In genomic region chr17:74567397-74567796, GRCh38 we compare ENCODE assay signal across 26 cellular contexts. TPM values are rescaled to one million over a fixed set of nuclear protein-coding genes. Genes with fewer than 3 reads are reported as not detected.
DNase-seq lines count a peak whose midpoint lies in the region; ATAC-seq, FAIRE-seq and TF ChIP-seq lines count a peak whose summit lies in the region.
"Had no signal": no experiment of that assay in that cellular context is flagged by ENCODE, and none has a peak within 500 bp of the region (broad histone marks: within the 10 kb centered on the region; RNA-seq: fewer than 3 reads in every experiment).

CD300H (minus strand) TSS chr17:74567509.

- no peak for FAIRE-seq in H1 (lab: Jason Lieb, UNC)
- FAIRE-seq: endometrium had no signal

- no peaks in the 10 kb centered on the region for H3K36me3 ChIP-seq in H1 (ENCODE audit: control insufficient read depth in 2 of 4, insufficient read depth in 4 of 4, low read length in 3 of 4)
- H3K36me3 ChIP-seq: prostate gland, SJSA1, spleen had no signal

- H3K4ac ChIP-seq in H1 (replicated peaks; ENCODE audit: insufficient read length, low read depth, low read length) = no peak within 1 kb of the TSS

- no peaks in the 10 kb centered on the region; a peak in 1 of 4 replicates for H3K79me2 ChIP-seq in H1 (ENCODE audit: control insufficient read depth in 1 of 2, insufficient read depth in 2 of 2, low read length in 2 of 2)
- H3K79me2 ChIP-seq: hepatocyte had no signal

- DNase-seq in Right ventricle myocardium superior (peak; percentile 58), cardiac septum (ENCODE audit: low spot score) (no peak), NOMO-1 treated with DMSO at 0.1 percent for 48 hours (lab: John Stamatoyannopoulos, UW; ENCODE audit: unreplicated experiment) (peak; percentile 79), H1 (ENCODE audit: low read depth in 1 of 2, low spot score in 2 of 2) (no peak), pons (ENCODE audit: low spot score) (peak; percentile 64), DMS79 (lab: John Stamatoyannopoulos, UW) (no peak)
- no peak for DNase-seq in effector CD8-positive, alpha-beta T cell (lab: John Stamatoyannopoulos, UW)
- DNase-seq in activated naive CD4-positive, alpha-beta T cell treated with anti-CD3 and anti-CD28 coated beads, Interleukin-2, amount 50 U/mL, for 16 hours = no peak
- DNase-seq: activated B cell treated with CpG ODN at 0.5 μM for 24 hours; activated CD8-positive, alpha-beta T cell treated with anti-CD3 and anti-CD28 coated beads for 36 hours; activated naive CD4-positive, alpha-beta T cell treated with anti-CD3 and anti-CD28 coated beads, Interleukin-2, amount 10 ng/mL, durations not matched to agents 7 days and 5 days; activated T-cell treated with anti-CD3 and anti-CD28 coated beads, Interleukin-2, amount 50 U/mL, for 48 hours; CD4-positive, alpha-beta T cell; DMS153; H7; naive thymus-derived CD8-positive, alpha-beta T cell; NCI-H1694 treated with DMSO at 0.1 percent for 48 hours; NCI-H446; spleen had no signal

- H2BK12ac ChIP-seq in H1 (ENCODE audit: low read depth, low read length) = peak within 1 kb of the TSS; percentile 91; the same call in 1 of the 2 replicates

- no peak within 1 kb of the TSS for H4K5ac ChIP-seq in H1 (ENCODE audit: insufficient read length, low read depth, low read length)

- CTCF ChIA-PET in H1 (lab: Charles Lee; ENCODE audit: partially characterized antibody) = interaction anchor here (0.7 to 4.2 kb wide), 17 partner anchors 10 to 859 kb away, joined by 3 to 33 read pairs (median 7); partner anchors contain the start of gene CD300LD

- no peak for TF ChIP-seq RAD21 in H1 (IDR thresholded peaks at IDR 0.05 in 1 of 2, conservative IDR thresholded peaks at IDR 0.05 in 1 of 2; ENCODE audit: low read depth in 2 of 2, low read length in 2 of 2)

- H4K91ac ChIP-seq in H1 (replicated peaks; ENCODE audit: insufficient read length, low read length) = peak within 1 kb of the TSS; percentile 87

- H2BK120ac ChIP-seq in H1 (replicated peaks; ENCODE audit: low read depth, low read length) = no peak within 1 kb of the TSS

- no peak within 1 kb of the TSS for H2AFZ ChIP-seq in H1 (ENCODE audit: low read length)
- H2AFZ ChIP-seq: hepatocyte had no signal

- peak; percentile 61 for ATAC-seq in Right ventricle myocardium superior (ENCODE audit: poor library complexity)
- ATAC-seq: activated CD8-positive, alpha-beta T cell treated with anti-CD3 and anti-CD28 coated beads for 36 hours; naive thymus-derived CD8-positive, alpha-beta T cell had no signal

- no peak within 1 kb of the TSS for H3K18ac ChIP-seq in H1 (ENCODE audit: extremely low read depth, low read length)

- peaks cover 7% of the 10 kb centered on the region for H3K79me1 ChIP-seq in H1 (ENCODE audit: low read depth, low read length)

- peaks cover 0 to 13% of the 10 kb centered on the region in 2 experiments for H4K20me1 ChIP-seq in H1 (replicated peaks in 1 of 2; ENCODE audit: control insufficient read depth in 1 of 2, insufficient read depth in 2 of 2, low read length in 2 of 2)

- no peak within 1 kb of the TSS for H3K4me3 ChIP-seq in H1 (ENCODE audit: extremely low read depth in 1 of 4, insufficient read depth in 2 of 4, low read depth in 3 of 4, low read length in 4 of 4)
- H3K4me3 ChIP-seq: hepatocyte, prostate gland, SJSA1 had no signal

- peak within 1 kb of the TSS; percentile 23; the same call in 1 of the 2 replicates for H2BK15ac ChIP-seq in H1 (ENCODE audit: low read length)

- 0 out of 2 replicates have a peak within 1 kb of the TSS, but pooled peaks have one; percentile 1 for H4K8ac ChIP-seq in H1 (ENCODE audit: extremely low read depth, insufficient read depth, low read length)

- H3K23me2 ChIP-seq in H1 (ENCODE audit: low read depth, low read length) = peaks cover 16% of the 10 kb centered on the region

- no peak within 1 kb of the TSS for H3K9ac ChIP-seq in H1 (replicated peaks in 1 of 4; ENCODE audit: extremely low read depth in 1 of 4, low read depth in 3 of 4, low read length in 3 of 4)

- TF ChIP-seq EP300 in H1 (IDR thresholded peaks at IDR 0.05; ENCODE audit: borderline replicate concordance in 1 of 2, low read depth in 2 of 2, low read length in 2 of 2) = no peak

- no peak within 1 kb of the TSS for H3K27ac ChIP-seq in H1 (ENCODE audit: low read depth, low read length)
- H3K27ac ChIP-seq: prostate gland, SJSA1 had no signal

- POLR2A ChIA-PET in H1 (lab: Charles Lee; ENCODE audit: partially characterized antibody) = no interaction called here

- 78% methylated on average over 2 of the region's 2 CpGs; no CpG with 5 or more reads in 1 of the 2 experiments for WGBS in H1 (ENCODE audit: extremely low coverage in 1 of 2, insufficient coverage in 1 of 2, insufficient read length in 1 of 2, insufficient replicate concordance in 2 of 2, low coverage in 1 of 2, low lambda C conversion rate in 2 of 2, missing lambda C conversion rate in 1 of 2), 2 experiments

- H2BK5ac ChIP-seq in H1 (ENCODE audit: low read depth, low read length) = no peak within 1 kb of the TSS; the same call in 1 of the 2 replicates

- H3K4me2 ChIP-seq in H1 (ENCODE audit: insufficient read depth in 1 of 2, low read depth in 2 of 2, low read length in 2 of 2) = no peak within 1 kb of the TSS
- H3K4me2 ChIP-seq: hepatocyte had no signal

- H3K23ac ChIP-seq in H1 (ENCODE audit: insufficient read length) = no peak within 1 kb of the TSS

- no peaks in the 10 kb centered on the region for H3K9me3 ChIP-seq in H1 (ENCODE audit: insufficient read depth in 2 of 2, low read depth in 1 of 2, low read length in 1 of 2)
- H3K9me3 ChIP-seq: prostate gland, SJSA1, spleen had no signal

- peaks cover 0 to 2% (median under 1%) of the 10 kb centered on the region in 4 experiments; a peak in 1 of 7 replicates for H3K27me3 ChIP-seq in H1 (replicated peaks in 1 of 4; ENCODE audit: control insufficient read depth in 3 of 4, extremely low read depth in 1 of 4, insufficient read depth in 3 of 4, low read length in 3 of 4)
- H3K27me3 ChIP-seq: hepatocyte had no signal

- H2BK20ac ChIP-seq in H1 (ENCODE audit: low read length) = 0 out of 2 replicates have a peak within 1 kb of the TSS, but pooled peaks have one; percentile 43

- peak within 1 kb of the TSS; percentile 79 for H2AK5ac ChIP-seq in H1 (ENCODE audit: low read depth, low read length)

- peak within 1 kb of the TSS; percentile 95 for H3K56ac ChIP-seq in H1 (replicated peaks; ENCODE audit: insufficient read length, low read depth, low read length)

- no peak within 1 kb of the TSS for H3K14ac ChIP-seq in H1 (ENCODE audit: insufficient read length)

- peaks cover 0 to 3% (median 2%) of the 10 kb centered on the region in 4 experiments; a peak in 3 of 7 replicates for H3K4me1 ChIP-seq in H1 (replicated peaks in 1 of 4; ENCODE audit: control insufficient read depth in 3 of 4, insufficient read depth in 4 of 4, low read length in 3 of 4)
- H3K4me1 ChIP-seq: prostate gland had no signal

- intact Hi-C loops in Right ventricle myocardium superior (cut with DNase I) (no loop called here), cardiac septum (cut with DNase I) (loop anchor here (10.0 kb wide), 1 partner anchor 167 kb away; the partner anchor contains the start of gene RAB37)

- no peak for TF ChIP-seq CTCF in H1 (IDR thresholded peaks at IDR 0.05; ENCODE audit: control extremely low read depth in 1 of 3, insufficient read depth in 1 of 3, low read depth in 1 of 3, low read length in 3 of 3)

- TF ChIP-seq POLR2A in H1 (IDR thresholded peaks at IDR 0.05; ENCODE audit: control extremely low read depth in 1 of 2, low read depth in 2 of 2, low read length in 2 of 2) = no peak

TF ChIP-seq in H1, 55 proteins besides CTCF, POLR2A, EP300 and RAD21:
- TF ChIP-seq BCL11A (IDR thresholded peaks at IDR 0.05; ENCODE audit: low read depth in 2 of 2, low read length in 2 of 2) = no peak
- no peak for TF ChIP-seq RFX5 (IDR thresholded peaks at IDR 0.05; ENCODE audit: borderline replicate concordance, low read depth, low read length)
- TF ChIP-seq EZH2 (IDR thresholded peaks at IDR 0.05; ENCODE audit: low read depth, low read length, severe bottlenecking) = no peak
- TF ChIP-seq SUZ12 (IDR thresholded peaks at IDR 0.05; ENCODE audit: low read length) = no peak
- TF ChIP-seq JUN (IDR thresholded peaks at IDR 0.05; ENCODE audit: low read depth, low read length) = no peak
- no peak for TF ChIP-seq BACH1 (IDR thresholded peaks at IDR 0.05; ENCODE audit: low read length)
- no peak for TF ChIP-seq POLR2AphosphoS5 (IDR thresholded peaks at IDR 0.05; ENCODE audit: low read depth, low read length)
- TF ChIP-seq MAX (IDR thresholded peaks at IDR 0.05) = no peak
- TF ChIP-seq YY1 (IDR thresholded peaks at IDR 0.05; ENCODE audit: low read depth, low read length) = no peak
- no peak for TF ChIP-seq KDM1A (IDR thresholded peaks at IDR 0.05; ENCODE audit: borderline replicate concordance, low read length)
- TF ChIP-seq MAFK (IDR thresholded peaks at IDR 0.05; ENCODE audit: low read depth, low read length) = no peak
- TF ChIP-seq ASH2L (IDR thresholded peaks at IDR 0.05; ENCODE audit: low read length) = no peak
- TF ChIP-seq RNF2 (IDR thresholded peaks at IDR 0.05; ENCODE audit: borderline replicate concordance, low read depth, low read length, missing control alignments, poor library complexity, severe bottlenecking) = no peak
- TF ChIP-seq TAF7 (optimal IDR thresholded peaks at IDR 0.05; ENCODE audit: borderline replicate concordance, low read depth, low read length) = no peak
- no peak for TF ChIP-seq GTF2F1 (IDR thresholded peaks at IDR 0.05; ENCODE audit: borderline replicate concordance, low read depth, low read length)
TF ChIP-seq in H1: peak in this region for 0.

RNA-seq across cellular contexts. Expression of gene CD300H, which starts in this region (rescaled TPM):
- total RNA-seq in Right ventricle myocardium superior (not detected), cardiac septum (not detected)
- not detected in 2 replicates for total RNA-seq in H1 (2021; fragmentation: NEBNext Ultra II Directional; extraction: Animal tissue kit (Norgen Biotek cat#: 25700))
- polyA plus RNA-seq in H1 (2011; rRNA removed) = not detected in 2 replicates
- polyA plus RNA-seq in H1 (2011; cell fraction: cytosol; rRNA removed) = not detected
- polyA plus RNA-seq in H1 (2011; cell fraction: nucleus; rRNA removed) = not detected
- polyA plus RNA-seq in H1 (2012, experiment 1 of 2) = not detected in 4 replicates
- not detected for polyA plus RNA-seq in H1 (2012, experiment 2 of 2)
- polyA plus RNA-seq in H1 (2013, experiment 1 of 2) = not detected
- not detected for polyA plus RNA-seq in H1 (2013, experiment 2 of 2)
- not detected in 2 replicates for polyA minus RNA-seq in H1 (2011; rRNA and poly(A)+ RNA removed)
- polyA minus RNA-seq in H1 (2011; cell fraction: cytosol; rRNA and poly(A)+ RNA removed) = not detected
- not detected for polyA minus RNA-seq in H1 (2011; cell fraction: nucleus; rRNA and poly(A)+ RNA removed)
- total RNA-seq: A673; activated B cell treated with CpG ODN at 0.5 μM for 24 hours; activated CD8-positive, alpha-beta T cell treated with anti-CD3 and anti-CD28 coated beads for 36 hours; aorta; CD4-positive, alpha-beta T cell; H7; lung microvascular endothelial cell; naive thymus-derived CD8-positive, alpha-beta T cell; prostate gland; SJSA1 had no signal
- polyA plus RNA-seq: aorta; hepatocyte; naive thymus-derived CD8-positive, alpha-beta T cell had no signal

Comparison
In these comparisons a context has a peak if more than half of its experiments do, and no peak if none do; other contexts are left out.
1. Peak in DNase-seq and ATAC-seq in Right ventricle myocardium superior; RNA of the gene not detected or under 1 TPM.
2. DNase-seq: peak in NOMO-1 treated with DMSO at 0.1 percent for 48 hours (single experiment) and pons (single experiment); none in cardiac septum (single experiment), H1 (0 of 2), DMS79 (single experiment), effector CD8-positive, alpha-beta T cell (single experiment) and activated naive CD4-positive, alpha-beta T cell treated with anti-CD3 and anti-CD28 coated beads, Interleukin-2, amount 50 U/mL, for 16 hours (single experiment).